ENCODE assay signal across 9 cellular contexts in the genomic region with DNA sequence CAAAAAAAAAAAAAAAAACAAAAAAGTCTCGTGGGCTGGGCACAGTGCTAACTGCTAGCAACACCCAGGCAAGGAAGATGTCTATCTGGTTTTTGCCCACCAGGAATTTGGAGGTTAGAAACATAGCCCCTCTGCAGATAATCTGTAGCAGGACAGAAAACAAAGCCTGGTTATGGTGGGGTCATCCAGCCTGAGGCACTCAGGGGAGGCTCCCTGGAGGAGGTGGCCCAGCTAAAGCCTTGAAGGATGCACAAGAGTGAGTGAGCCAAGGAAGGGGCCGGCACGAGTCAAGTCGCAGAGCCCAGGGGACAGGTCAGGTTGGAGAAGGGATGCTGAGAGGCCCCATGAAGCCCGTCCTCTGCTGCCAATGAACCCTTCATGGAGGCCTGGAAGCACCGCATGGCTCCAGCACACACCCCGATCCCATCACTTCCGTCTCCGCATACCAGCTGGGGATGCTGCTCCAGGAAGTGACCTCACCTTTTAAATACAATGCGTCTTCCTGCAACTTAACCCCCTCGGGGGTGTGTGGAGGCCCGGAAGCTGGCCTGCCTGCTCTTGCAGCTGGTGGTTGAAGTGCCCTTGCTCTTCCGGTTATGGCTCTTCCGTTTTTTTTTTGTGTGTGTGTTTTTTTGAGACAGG.
DNase-seq lines count a peak whose midpoint lies in the region; ATAC-seq, FAIRE-seq and TF ChIP-seq lines count a peak whose summit lies in the region.
"Had no signal": no experiment of that assay in that cellular context is flagged by ENCODE, and none has a peak within 500 bp of the region (broad histone marks: within the 10 kb centered on the region; RNA-seq: fewer than 3 reads in every experiment).

No MANE protein-coding gene starts in this region.

- CTCF ChIA-PET in WTC11 (lab: Charles Lee), result interaction anchor here (1.2 kb wide), 1 partner anchor 240 kb away, joined by 3 read pairs; no protein-coding TSS in a partner anchor

- H3K27ac Mint-ChIP-seq in WTC11, result no peak overlapping the region
- H3K27ac Mint-ChIP-seq: natural killer cell had no signal

- POLR2A ChIA-PET in WTC11 (lab: Charles Lee), result no interaction called here

- H2AFZ ChIP-seq in keratinocyte (ENCODE audit: control insufficient read depth, low read length), result peak overlapping the region; percentile 9

- TF ChIP-seq CTCF in WTC11 (IDR thresholded peaks at IDR 0.05) (no peak), keratinocyte (optimal IDR thresholded peaks at IDR 0.05 in 1 of 3, IDR thresholded peaks at IDR 0.05 in 1 of 3, conservative IDR thresholded peaks at IDR 0.05 in 1 of 3; ENCODE audit: extremely low read depth in 1 of 3, insufficient read depth in 2 of 3, low read length in 3 of 3) (no peak), thyroid gland (IDR thresholded peaks at IDR 0.05) (no peak), body of pancreas (IDR thresholded peaks at IDR 0.05) (no peak)

- H4K20me1 ChIP-seq in keratinocyte (ENCODE audit: control insufficient read depth, extremely low read depth, insufficient read depth, low read length), result no peaks in the 10 kb centered on the region

- H3K9me3 Mint-ChIP-seq in WTC11, result no peaks in the 10 kb centered on the region
- H3K9me3 Mint-ChIP-seq: natural killer cell had no signal

- dilution Hi-C loops in keratinocyte (cut with MboI; ENCODE audit: extremely low pct_ligation_motif_present, low sequenced_read_pairs), result no loop called here

- FAIRE-seq in keratinocyte (lab: Jason Lieb, UNC), result no peak

- H3K4me1 Mint-ChIP-seq in WTC11, result peaks cover 5% of the 10 kb centered on the region; the same call in 1 of the 2 replicates

- no peaks in the 10 kb centered on the region for H3K36me3 Mint-ChIP-seq in WTC11
- H3K36me3 Mint-ChIP-seq: natural killer cell had no signal

- H3K36me3 ChIP-seq in keratinocyte (ENCODE audit: control insufficient read depth in 2 of 2, extremely low read depth in 1 of 2, insufficient read depth in 2 of 2, low read length in 2 of 2) (no peaks in the 10 kb centered on the region), thyroid gland (no peaks in the 10 kb centered on the region), body of pancreas (replicated peaks in 1 of 2; ENCODE audit: insufficient read depth in 1 of 2, low read depth in 2 of 2) (no peaks in the 10 kb centered on the region)

- peaks cover 5% of the 10 kb centered on the region for H3K4me1 ChIP-seq in keratinocyte (ENCODE audit: control insufficient read depth, extremely low read depth, insufficient read depth, low read length)
- no peaks in the 10 kb centered on the region for H3K4me1 ChIP-seq in thyroid gland
- H3K4me1 ChIP-seq in body of pancreas, result no peaks in the 10 kb centered on the region

- H3K4me3 ChIP-seq in keratinocyte (ENCODE audit: control insufficient read depth in 2 of 3, extremely low read depth in 1 of 3, insufficient read depth in 2 of 3, low read depth in 1 of 3, low read length in 3 of 3) (no peak overlapping the region), thyroid gland (replicated peaks in 1 of 3) (no peak overlapping the region), body of pancreas (no peak overlapping the region)

- no peaks in the 10 kb centered on the region for H3K27me3 Mint-ChIP-seq in WTC11 (ENCODE audit: low read depth)

- H3K27ac ChIP-seq in keratinocyte (ENCODE audit: control insufficient read depth, insufficient read depth, low read length), result no peak overlapping the region
- no peak overlapping the region for H3K27ac ChIP-seq in thyroid gland
- H3K27ac ChIP-seq in body of pancreas, result no peak overlapping the region

- H3K9ac ChIP-seq in keratinocyte (ENCODE audit: control insufficient read depth, extremely low read depth, insufficient read depth, low read length), result no peak overlapping the region

- DNase-seq in CMK (ENCODE audit: low read depth) (peak; percentile 14), ELR (ENCODE audit: low read depth) (peak; percentile 44), WTC11 (ENCODE audit: low spot score) (no peak), keratinocyte (ENCODE audit: low read depth, low spot score) (no peak), thyroid gland (no peak), body of pancreas (no peak)
- DNase-seq: natural killer cell had no signal

- 49 to 56% methylated on average over 14 of the region's 14 CpGs for WGBS in thyroid gland, 2 donors
- WGBS in body of pancreas, 2 donors, result 56 to 76% methylated on average over 14 of the region's 14 CpGs

- H3K4me2 ChIP-seq in keratinocyte (ENCODE audit: control insufficient read depth, extremely low read depth, insufficient read depth, low read depth, low read length), result no peak overlapping the region

- no peaks in the 10 kb centered on the region for H3K79me2 ChIP-seq in keratinocyte (ENCODE audit: control insufficient read depth, insufficient read depth, low read length)

- TF ChIP-seq POLR2A in thyroid gland (IDR thresholded peaks at IDR 0.05) (no peak), body of pancreas (IDR thresholded peaks at IDR 0.05) (no peak)

- H3K9me3 ChIP-seq in keratinocyte (ENCODE audit: control insufficient read depth, low read depth, low read length) (no peaks in the 10 kb centered on the region), thyroid gland (no peaks in the 10 kb centered on the region), body of pancreas (no peaks in the 10 kb centered on the region)

- no peak overlapping the region for H3K4me3 Mint-ChIP-seq in WTC11
- H3K4me3 Mint-ChIP-seq: natural killer cell had no signal

- H3K27me3 ChIP-seq in keratinocyte (ENCODE audit: control insufficient read depth, extremely low read depth, insufficient read depth, low read length) (peaks cover 46% of the 10 kb centered on the region), thyroid gland (no peaks in the 10 kb centered on the region), body of pancreas (peaks cover 0 to 6% of the 10 kb centered on the region in 2 donors)

- ATAC-seq in WTC11, result peak; percentile 40
- no peak for ATAC-seq in HG02623 (IDR thresholded peaks at IDR 0.05; ENCODE audit: unreplicated experiment)
- no peak for ATAC-seq in body of pancreas
- ATAC-seq: Panc1 had no signal

- H3K9me1 ChIP-seq in keratinocyte (ENCODE audit: control insufficient read depth, extremely low read depth, insufficient read depth, low read length), result no peaks in the 10 kb centered on the region

- intact Hi-C loops in thyroid gland (cut with DNase I) (no loop called here), body of pancreas (cut with DNase I) (no loop called here)

TF ChIP-seq in WTC11, 78 proteins besides CTCF, POLR2A, EP300 and RAD21:
- no peak for TF ChIP-seq MAX (CRISPR knock-in tag; IDR thresholded peaks at IDR 0.05)
- TF ChIP-seq RORB (CRISPR knock-in tag; IDR thresholded peaks at IDR 0.05), result no peak
- TF ChIP-seq ZNF416 (CRISPR knock-in tag; IDR thresholded peaks at IDR 0.05), result no peak
- TF ChIP-seq NFE2L1 (CRISPR knock-in tag; IDR thresholded peaks at IDR 0.05), result no peak

Comparison
In these comparisons a context has a peak if more than half of its experiments do, and no peak if none do; other contexts are left out.
1. DNase-seq: peak in CMK (single experiment) and ELR (single experiment); none in WTC11 (single experiment), keratinocyte (single experiment), thyroid gland (0 of 2) and body of pancreas (0 of 4).